ENCODE assay signal across 22 cellular contexts in genomic region chr7:87575521-87575920, GRCh38. TPM values are rescaled to one million over a fixed set of nuclear protein-coding genes. Genes with fewer than 3 reads are reported as not detected.
DNase-seq lines count a peak whose midpoint lies in the region; ATAC-seq and TF ChIP-seq lines count a peak whose summit lies in the region.
"Had no signal": no experiment of that assay in that cellular context is flagged by ENCODE, and none has a peak within 500 bp of the region (broad histone marks: within the 10 kb centered on the region; RNA-seq: fewer than 3 reads in every experiment).

No MANE protein-coding gene starts in this region.

- CTCF ChIA-PET in HEK293 (lab: Yijun Ruan, JAX), result no interaction called here

- no peak overlapping the region for H3K4me3 ChIP-seq in HEK293 (ENCODE audit: low read depth, low read length)
- H3K4me3 ChIP-seq in astrocyte of the spinal cord (ENCODE audit: low read depth, low read length), result no peak overlapping the region
- H3K4me3 ChIP-seq in mucosa of descending colon, result no peak overlapping the region
- no peak overlapping the region for H3K4me3 ChIP-seq in lower lobe of right lung
- H3K4me3 ChIP-seq: gastrocnemius medialis, pancreas, right lobe of liver, upper lobe of right lung had no signal

- no peaks in the 10 kb centered on the region for H3K27me3 ChIP-seq in lower lobe of right lung (ENCODE audit: low read depth)
- H3K27me3 ChIP-seq: gastrocnemius medialis, pancreas, right lobe of liver, upper lobe of right lung had no signal

- H3K36me3 ChIP-seq in HEK293 (ENCODE audit: control insufficient read depth in 2 of 2, insufficient read depth in 1 of 2, low read length in 2 of 2), result no peaks in the 10 kb centered on the region
- no peaks in the 10 kb centered on the region for H3K36me3 ChIP-seq in mucosa of descending colon (ENCODE audit: low read depth)
- H3K36me3 ChIP-seq in lower lobe of right lung, result no peaks in the 10 kb centered on the region
- H3K36me3 ChIP-seq: gastrocnemius medialis, pancreas, upper lobe of right lung had no signal

- DNase-seq in DMS53 (lab: John Stamatoyannopoulos, UW), result peak; percentile 27
- DNase-seq in astrocyte of the spinal cord (ENCODE audit: low read depth, low spot score), result peak; percentile 22
- no peak for DNase-seq in mucosa of descending colon
- no peak for DNase-seq in lower lobe of right lung
- no peak for DNase-seq in NCI-H82 treated with DMSO at 0.1 percent for 48 hours (lab: John Stamatoyannopoulos, UW; ENCODE audit: unreplicated experiment)
- DNase-seq: activated CD4-positive, CD25-positive, alpha-beta regulatory T cell treated with anti-CD3 and anti-CD28 coated beads, Interleukin-2, amount 50 U/mL, for 72 hours; effector CD8-positive, alpha-beta T cell; gastrocnemius medialis; NCI-H187; NCI-H226; NCI-H774; pancreas; right lobe of liver; SHP77 treated with DMSO at 0.1 percent for 48 hours; stimulated activated CD4-positive, alpha-beta T cell treated with anti-CD3 and anti-CD28 coated beads, Interleukin-15, amount 100 ng/mL, for 24 hours; SW 1271; upper lobe of right lung had no signal

- ATAC-seq in mucosa of descending colon, result peak; percentile 88
- ATAC-seq in GM19351 (IDR thresholded peaks at IDR 0.05; ENCODE audit: unreplicated experiment), result no peak
- ATAC-seq in lower lobe of right lung, result no peak
- ATAC-seq: gastrocnemius medialis; natural killer cell treated with Interleukin-12 subunit alpha and Interleukin-12 subunit beta and Interleukin-15 and Interleukin-18, amount 100 ng/mL, for 72 hours; upper lobe of right lung had no signal

- intact Hi-C loops in mucosa of descending colon (cut with DNase I, micrococcal nuclease), result no loop called here
- intact Hi-C loops in lower lobe of right lung (cut with DNase I), result no loop called here

- POLR2A ChIA-PET in HEK293 (lab: Yijun Ruan, JAX), result interaction anchor here (1.0 kb wide), 1 partner anchor 25 kb away, joined by 3 read pairs; the partner anchor contains the start of gene ABCB1

- TF ChIP-seq CTCF in HEK293 (tag by site-specific recombination; IDR thresholded peaks at IDR 0.05), result no peak
- no peak for TF ChIP-seq CTCF in astrocyte of the spinal cord (IDR thresholded peaks at IDR 0.05; ENCODE audit: low read depth, low read length)
- no peak for TF ChIP-seq CTCF in mucosa of descending colon (IDR thresholded peaks at IDR 0.05)
- no peak for TF ChIP-seq CTCF in lower lobe of right lung (IDR thresholded peaks at IDR 0.05)

- H3K27ac ChIP-seq in HEK293 (ENCODE audit: extremely low read depth, low read depth, low read length) (no peak overlapping the region), lower lobe of right lung (no peak overlapping the region)
- H3K27ac ChIP-seq: KMS-11, pancreas, upper lobe of right lung had no signal

- H3K4me1 ChIP-seq in HEK293 (ENCODE audit: control insufficient read depth, insufficient read depth, low read length) (0 out of 2 replicates have a peak, but pooled peaks cover 8% of the 10 kb centered on the region), mucosa of descending colon (ENCODE audit: low read depth) (no peaks in the 10 kb centered on the region), lower lobe of right lung (no peaks in the 10 kb centered on the region)
- H3K4me1 ChIP-seq: gastrocnemius medialis, pancreas, upper lobe of right lung had no signal

- H3K9me3 ChIP-seq in HEK293 (ENCODE audit: control insufficient read depth, insufficient read depth, low read depth, low read length) (no peaks in the 10 kb centered on the region), mucosa of descending colon (no peaks in the 10 kb centered on the region), lower lobe of right lung (no peaks in the 10 kb centered on the region)
- H3K9me3 ChIP-seq: gastrocnemius medialis, pancreas, right lobe of liver, upper lobe of right lung had no signal

- in situ Hi-C loops in astrocyte of the spinal cord (cut with HindIII; ENCODE audit: low sequenced_read_pairs), result no loop called here

TF ChIP-seq in HEK293, 187 proteins besides CTCF, POLR2A, EP300 and RAD21:
- TF ChIP-seq PRDM10 (tag by site-specific recombination; IDR thresholded peaks at IDR 0.05), result 0 out of 2 replicates have a peak, but pooled peaks have one; percentile 15
- TF ChIP-seq ZNF449 (tag by site-specific recombination; IDR thresholded peaks at IDR 0.05), result peak; percentile 44; the same call in 1 of the 2 replicates
- no peak for TF ChIP-seq ZNF23 (tag by site-specific recombination; IDR thresholded peaks at IDR 0.05; ENCODE audit: borderline replicate concordance)

RNA-seq across cellular contexts. Expression of gene ABCB1, which starts 25.2 kb away (rescaled TPM):
- 100 to 1,000 TPM in 1 of 3 donors, 10 to 100 TPM in 2; 76.5 to 226 (median 90.6) TPM for total RNA-seq in mucosa of descending colon
- 4.3 TPM for total RNA-seq in lower lobe of right lung

RNA-seq across cellular contexts. Expression of gene RUNDC3B, which starts 52.7 kb away (rescaled TPM):
- 10 to 100 TPM in 1 of 3 donors, 1 to 10 TPM in 2; 5.9 to 15.5 (median 6.0) TPM for total RNA-seq in mucosa of descending colon
- 1.2 TPM for total RNA-seq in lower lobe of right lung
- total RNA-seq: HT-29 had no signal

Comparison
In these comparisons a context has a peak if more than half of its experiments do, and no peak if none do; other contexts are left out.
1. DNase-seq: peak in DMS53 (single experiment) and astrocyte of the spinal cord (single experiment); none in mucosa of descending colon (0 of 3), lower lobe of right lung (single experiment) and NCI-H82 treated with DMSO at 0.1 percent for 48 hours (single experiment).
2. RNA of gene ABCB1, which starts 25.2 kb away (total RNA-seq): 76.5 to 226 TPM in mucosa of descending colon; 4.3 TPM in lower lobe of right lung (single experiment); every median in the first group is over 10 times any median in the second.